In the genomic region with DNA sequence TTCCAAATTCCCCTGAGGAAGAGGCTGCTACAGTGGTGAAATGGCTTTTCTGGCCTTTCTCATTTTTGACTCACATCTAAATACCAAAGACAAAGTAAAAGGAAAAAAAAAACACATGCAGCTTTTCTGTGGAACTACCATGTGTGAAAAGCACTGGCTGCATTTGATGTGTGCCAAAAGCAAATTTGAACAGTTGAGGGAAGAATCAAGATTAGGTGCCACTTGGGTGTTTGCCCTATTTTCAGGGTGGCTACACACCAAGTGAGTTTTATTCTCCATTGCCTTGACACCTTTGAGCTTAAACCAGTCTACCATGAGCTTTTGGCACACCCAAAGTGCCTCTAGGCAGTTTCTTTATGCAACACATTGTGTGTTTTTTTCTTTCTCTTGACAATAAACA, we compare ENCODE assay signal across 25 cellular contexts.
DNase-seq lines count a peak whose midpoint lies in the region; ATAC-seq, FAIRE-seq and TF ChIP-seq lines count a peak whose summit lies in the region.
"Had no signal": no experiment of that assay in that cellular context is flagged by ENCODE, and none has a peak within 500 bp of the region (broad histone marks: within the 10 kb centered on the region; RNA-seq: fewer than 3 reads in every experiment).

No MANE protein-coding gene starts in this region.

- TF ChIP-seq CTCF in body of pancreas (IDR thresholded peaks at IDR 0.05) (no peak), pancreas (IDR thresholded peaks at IDR 0.05) (no peak)

- DNase-seq in GM12891 (ENCODE audit: insufficient read length, low spot score): no peak
- DNase-seq in NCI-H69 (lab: John Stamatoyannopoulos, UW): peak; percentile 51
- DNase-seq in body of pancreas: peak in 3 of 4 donors; percentile 10 to 33 (median 32)
- DNase-seq in pancreas: peak in 3 of 6 donors; percentile 20 to 27 (median 25)
- DNase-seq in CD1c-positive myeloid dendritic cell (ENCODE audit: extremely low spot score): no peak
- DNase-seq in stimulated activated naive CD8-positive, alpha-beta T cell treated with anti-CD3 and anti-CD28 coated beads, Interleukin-15, Interleukin-2, amounts not matched to agents 100 U/mL and 50 U/mL, for 24 hours: no peak
- DNase-seq: 8988T; AML-193; CD4-positive, alpha-beta memory T cell; CD4-positive, CD25-positive, alpha-beta regulatory T cell; CD8-positive, alpha-beta memory T cell; COR-L47; DMS 273 treated with DMSO at 0.1 percent for 48 hours; DMS153; DMS53; DMS79; DND-41; EL; GDM1 had no signal

- H3K4me3 ChIP-seq in body of pancreas (no peak overlapping the region), pancreas (no peak overlapping the region)
- H3K4me3 ChIP-seq: BLaER1 treated with 17β-estradiol and CSF1 and Interleukin-3, amounts not matched to agents 10 nM and 100 nM; GM12878 had no signal

- H3K36me3 ChIP-seq in body of pancreas (replicated peaks in 1 of 2; ENCODE audit: insufficient read depth in 1 of 2, low read depth in 2 of 2): no peaks in the 10 kb centered on the region
- no peaks in the 10 kb centered on the region for H3K36me3 ChIP-seq in pancreas
- H3K36me3 ChIP-seq: BLaER1 treated with 17β-estradiol and CSF1 and Interleukin-3, amounts not matched to agents 10 nM and 100 nM had no signal

- peak; percentile 56 for FAIRE-seq in GM12891 (lab: Jason Lieb, UNC)
- no peak for FAIRE-seq in pancreas (lab: Jason Lieb, UNC)
- FAIRE-seq: A204.1, GM12878, GM19239 had no signal

- H3K27me3 ChIP-seq in body of pancreas (no peaks in the 10 kb centered on the region), pancreas (peaks cover 0 to 5% (median 0%) of the 10 kb centered on the region in 4 donors)

- ATAC-seq in body of pancreas: peak; percentile 47
- ATAC-seq in pancreas: peak; percentile 50 to 84 (median 71)
- no peak for ATAC-seq in GM21737 (IDR thresholded peaks at IDR 0.05; ENCODE audit: unreplicated experiment)
- no peak for ATAC-seq in stimulated activated naive CD8-positive, alpha-beta T cell treated with anti-CD3 and anti-CD28 coated beads, Interleukin-15, Interleukin-2, amounts not matched to agents 100 U/mL and 50 U/mL, for 24 hours
- ATAC-seq: GM12878 had no signal

- no peaks in the 10 kb centered on the region for H3K9me3 ChIP-seq in body of pancreas
- no peaks in the 10 kb centered on the region for H3K9me3 ChIP-seq in pancreas
- H3K9me3 ChIP-seq: BLaER1 treated with 17β-estradiol and CSF1 and Interleukin-3, amounts not matched to agents 10 nM and 100 nM had no signal

- H3K27ac ChIP-seq in body of pancreas (no peak overlapping the region), pancreas (no peak overlapping the region)
- H3K27ac ChIP-seq: BLaER1 treated with 17β-estradiol and CSF1 and Interleukin-3, amounts not matched to agents 10 nM and 100 nM; C4-2B had no signal

- no peak for TF ChIP-seq POLR2A in GM12891 (IDR thresholded peaks at IDR 0.05; ENCODE audit: low read depth, low read length)
- no peak for TF ChIP-seq POLR2A in body of pancreas (IDR thresholded peaks at IDR 0.05)

- intact Hi-C loops in body of pancreas (cut with DNase I) (no loop called here), pancreas (cut with DNase I) (no loop called here)

- H3K4me1 ChIP-seq in body of pancreas (no peaks in the 10 kb centered on the region), pancreas (peaks cover 0 to 5% (median 0%) of the 10 kb centered on the region in 3 donors)
- H3K4me1 ChIP-seq: BLaER1 treated with 17β-estradiol and CSF1 and Interleukin-3, amounts not matched to agents 10 nM and 100 nM had no signal

TF ChIP-seq in GM12891, 5 proteins besides CTCF, POLR2A, EP300 and RAD21:
- TF ChIP-seq POLR2AphosphoS5 (IDR thresholded peaks at IDR 0.05; ENCODE audit: low read depth, low read length): no peak
- no peak for TF ChIP-seq TAF1 (IDR thresholded peaks at IDR 0.05; ENCODE audit: low read depth, low read length)
- TF ChIP-seq SPI1 (IDR thresholded peaks at IDR 0.05; ENCODE audit: low read depth, low read length): no peak
- TF ChIP-seq POU2F2 (IDR thresholded peaks at IDR 0.05; ENCODE audit: low read depth, low read length): no peak
- TF ChIP-seq PAX5 (IDR thresholded peaks at IDR 0.05; ENCODE audit: insufficient read depth, low read length, severe bottlenecking): no peak

Comparison
In these comparisons a context has a peak if more than half of its experiments do, and no peak if none do; other contexts are left out.
1. DNase-seq: peak in NCI-H69 (single experiment) and body of pancreas (3 of 4); none in GM12891 (single experiment), CD1c-positive myeloid dendritic cell (single experiment) and stimulated activated naive CD8-positive, alpha-beta T cell treated with anti-CD3 and anti-CD28 coated beads, Interleukin-15, Interleukin-2, amounts not matched to agents 100 U/mL and 50 U/mL, for 24 hours (single experiment).
2. ATAC-seq: peak in body of pancreas (single experiment) and pancreas (4 of 4); none in GM21737 (single experiment) and stimulated activated naive CD8-positive, alpha-beta T cell treated with anti-CD3 and anti-CD28 coated beads, Interleukin-15, Interleukin-2, amounts not matched to agents 100 U/mL and 50 U/mL, for 24 hours (single experiment).